25 cellular contexts compared by ENCODE assay signal in genomic region chr6:71388846-71389543, GRCh38.
DNase-seq lines count a peak whose midpoint lies in the region; ATAC-seq, FAIRE-seq and TF ChIP-seq lines count a peak whose summit lies in the region.
"Had no signal": no experiment of that assay in that cellular context is flagged by ENCODE, and none has a peak within 500 bp of the region (broad histone marks: within the 10 kb centered on the region; RNA-seq: fewer than 3 reads in every experiment).

No MANE protein-coding gene starts in this region.

- peaks cover 61% of the 10 kb centered on the region for H3K4me1 ChIP-seq in GM23248 (ENCODE audit: insufficient read depth)
- peaks cover 53% of the 10 kb centered on the region for H3K4me1 ChIP-seq in PC-3 (ENCODE audit: insufficient read depth, low read length)
- H3K4me1 ChIP-seq in kidney (ENCODE audit: control insufficient read depth in 1 of 2, insufficient read depth in 1 of 2, low read depth in 1 of 2, low read length in 2 of 2), result peaks cover 20 to 81% of the 10 kb centered on the region in 2 donors

- H3K9me2 ChIP-seq in GM23248 (ENCODE audit: insufficient read depth), result no peaks in the 10 kb centered on the region
- no peaks in the 10 kb centered on the region for H3K9me2 ChIP-seq in PC-3 (replicated peaks; ENCODE audit: low read length)

- H3K79me2 ChIP-seq in GM23248 (ENCODE audit: insufficient read depth) (no peaks in the 10 kb centered on the region), PC-3 (ENCODE audit: low read length) (no peaks in the 10 kb centered on the region)

- H3F3A ChIP-seq in GM23248 (ENCODE audit: insufficient read depth) (peaks cover 33% of the 10 kb centered on the region), PC-3 (ENCODE audit: low read length, unreplicated experiment) (no peaks in the 10 kb centered on the region)

- no peak overlapping the region for H2AFZ ChIP-seq in GM23248
- no peak overlapping the region for H2AFZ ChIP-seq in PC-3 (ENCODE audit: low read length)

- H3K27me3 ChIP-seq in GM23248 (replicated peaks; ENCODE audit: insufficient read depth) (no peaks in the 10 kb centered on the region), PC-3 (ENCODE audit: low read length) (no peaks in the 10 kb centered on the region)
- H3K27me3 ChIP-seq: body of pancreas had no signal

- in situ Hi-C loops in GM23248 (cut with MboI), result loop anchor here (10.0 to 25.0 kb wide), 2 partner anchors 126 to 698 kb away; no protein-coding TSS in a partner anchor

- TF ChIP-seq CTCF in PC-3 (conservative IDR thresholded peaks at IDR 0.05; ENCODE audit: low read depth, low read length) (no peak), kidney (IDR thresholded peaks at IDR 0.05; ENCODE audit: borderline replicate concordance, extremely low read depth, insufficient read depth) (no peak)

- H3K4me3 ChIP-seq in GM23248, result no peak overlapping the region
- H3K4me3 ChIP-seq in PC-3 (ENCODE audit: low read length), result no peak overlapping the region
- H3K4me3 ChIP-seq in kidney (ENCODE audit: low read length in 2 of 2), result no peak overlapping the region
- H3K4me3 ChIP-seq: body of pancreas, coronary artery had no signal

- intact Hi-C loops in PC-3 (cut with micrococcal nuclease), result no loop called here
- intact Hi-C loops in kidney (cut with DNase I), result loop anchor here (10.0 kb wide), 1 partner anchor 116 kb away; no protein-coding TSS in a partner anchor

- ATAC-seq in PC-3 (no peak), HG03139 (IDR thresholded peaks at IDR 0.05; ENCODE audit: unreplicated experiment) (no peak), HG03025 (IDR thresholded peaks at IDR 0.05; ENCODE audit: low FRiP score, unreplicated experiment) (no peak), GM21515 (IDR thresholded peaks at IDR 0.05; ENCODE audit: unreplicated experiment) (no peak)
- ATAC-seq: body of pancreas; CD8-positive, alpha-beta T cell; naive thymus-derived CD8-positive, alpha-beta T cell had no signal

- POLR2A ChIA-PET in PC-3 (lab: Charles Lee; ENCODE audit: unreplicated experiment), result no interaction called here

- no peak overlapping the region for H3K4me2 ChIP-seq in GM23248 (ENCODE audit: unreplicated experiment)
- H3K4me2 ChIP-seq in PC-3 (ENCODE audit: low read length), result no peak overlapping the region

- H3K36me3 ChIP-seq in GM23248 (ENCODE audit: low read depth), result no peaks in the 10 kb centered on the region
- no peaks in the 10 kb centered on the region for H3K36me3 ChIP-seq in PC-3 (ENCODE audit: low read depth, low read length)
- peaks cover 2 to 4% of the 10 kb centered on the region in 2 donors for H3K36me3 ChIP-seq in kidney (ENCODE audit: control insufficient read depth in 1 of 2, insufficient read depth in 2 of 2, low read length in 2 of 2)

- CTCF ChIA-PET in PC-3 (lab: Charles Lee), result no interaction called here

- no peaks in the 10 kb centered on the region for H3K9me3 ChIP-seq in GM23248 (ENCODE audit: low read depth)
- H3K9me3 ChIP-seq in PC-3 (ENCODE audit: low read length), result no peaks in the 10 kb centered on the region
- no peaks in the 10 kb centered on the region for H3K9me3 ChIP-seq in kidney (ENCODE audit: control insufficient read depth in 1 of 2, low read length in 2 of 2)
- H3K9me3 ChIP-seq: body of pancreas had no signal

- no peak for FAIRE-seq in kidney (lab: Jason Lieb, UNC)
- FAIRE-seq: endometrium, GM12892 had no signal

- WGBS in GM23248 (ENCODE audit: low coverage in 1 of 2, low lambda C conversion rate in 2 of 2, missing lambda C conversion rate in 2 of 2), 2 experiments, result 73 to 74% methylated on average over 4 of the region's 4 CpGs

- BruUV-seq in PC-3 (replicated peaks; lab: Mats Ljungman, UMichigan), result no TSS peak

- H3K27ac ChIP-seq in GM23248 (no peak overlapping the region), PC-3 (ENCODE audit: low read length) (peak overlapping the region; percentile 58; the same call in 1 of the 2 replicates), kidney (ENCODE audit: low read depth in 2 of 2, low read length in 2 of 2) (peak overlapping the region; percentile 52 to 53)
- H3K27ac ChIP-seq: coronary artery had no signal

- H3K9ac ChIP-seq in GM23248 (no peak overlapping the region), PC-3 (ENCODE audit: low read length) (no peak overlapping the region), kidney (ENCODE audit: low read length in 2 of 2) (no peak overlapping the region)

- no peaks in the 10 kb centered on the region for H4K20me1 ChIP-seq in GM23248 (ENCODE audit: insufficient read depth)
- H4K20me1 ChIP-seq in PC-3 (ENCODE audit: low read length), result no peaks in the 10 kb centered on the region

- peak; percentile 36 for DNase-seq in GM23248
- no peak for DNase-seq in PC-3
- no peak for DNase-seq in kidney
- DNase-seq in renal cortical epithelial cell (ENCODE audit: low read depth), result peak; percentile 69
- DNase-seq in activated T-cell treated with anti-CD3 and anti-CD28 coated beads for 4 hours, result no peak
- DNase-seq: activated naive CD8-positive, alpha-beta T cell treated with anti-CD3 and anti-CD28 coated beads for 36 hours; body of pancreas; CD8-positive, alpha-beta T cell; DMS79 treated with DMSO at 0.1 percent for 48 hours; H9; immature natural killer cell; KG1; naive thymus-derived CD8-positive, alpha-beta T cell; NCI-H1105; NCI-H2081; NCI-H446 treated with DMSO at 0.1 percent for 48 hours; stimulated activated CD4-positive, alpha-beta T cell treated with anti-CD3 and anti-CD28 coated beads, Interleukin-1b, Interleukin-23, amount 100 ng/mL, for 48 hours; stimulated activated naive CD4-positive, alpha-beta T cell; T-helper 9 cell had no signal

Comparison
In these comparisons a context has a peak if more than half of its experiments do, and no peak if none do; other contexts are left out.
1. DNase-seq: peak in GM23248 (single experiment) and renal cortical epithelial cell (single experiment); none in PC-3 (single experiment), kidney (single experiment) and activated T-cell treated with anti-CD3 and anti-CD28 coated beads for 4 hours (single experiment).